ENCODE assay signal across 10 cellular contexts in the genomic region with DNA sequence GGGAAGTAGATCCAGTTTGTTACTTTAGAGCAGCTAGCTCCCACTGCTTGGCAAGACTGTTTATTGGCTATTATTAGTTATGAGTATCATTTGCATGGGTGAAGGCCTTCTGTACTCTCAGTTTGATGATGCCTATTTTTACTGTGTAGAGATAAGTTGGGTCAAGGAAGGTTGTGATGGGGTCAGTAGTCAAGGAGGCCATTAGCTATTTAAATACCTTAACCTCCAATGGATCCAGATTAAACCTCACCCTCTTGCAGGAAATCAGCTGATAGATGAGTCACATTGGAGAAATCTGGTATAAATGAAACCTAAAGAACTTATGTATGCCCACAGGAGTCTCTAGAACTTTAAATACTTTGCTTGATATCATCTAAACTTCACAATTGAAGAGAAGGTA. TPM values are rescaled to one million over a fixed set of nuclear protein-coding genes. Genes with fewer than 3 reads are reported as not detected.
DNase-seq lines count a peak whose midpoint lies in the region; ATAC-seq and TF ChIP-seq lines count a peak whose summit lies in the region.
"Had no signal": no experiment of that assay in that cellular context is flagged by ENCODE, and none has a peak within 500 bp of the region (broad histone marks: within the 10 kb centered on the region; RNA-seq: fewer than 3 reads in every experiment).

No MANE protein-coding gene starts in this region.

- H3K36me3 ChIP-seq in breast epithelium (no peaks in the 10 kb centered on the region), heart right ventricle (no peaks in the 10 kb centered on the region), upper lobe of left lung (no peaks in the 10 kb centered on the region), HAP-1 (replicated peaks) (no peaks in the 10 kb centered on the region; the same call in 1 of the 2 replicates)

- TF ChIP-seq POLR2A in breast epithelium (IDR thresholded peaks at IDR 0.05) = no peak
- no peak for TF ChIP-seq POLR2A in upper lobe of left lung (IDR thresholded peaks at IDR 0.05)

- H3K27ac Mint-ChIP-seq in MCF 10A (ENCODE audit: low read depth, unreplicated experiment) = peak overlapping the region; percentile 99
- H3K27ac Mint-ChIP-seq in activated naive CD8-positive, alpha-beta T cell treated with anti-CD3 and anti-CD28 coated beads, Interleukin-2, amount 10 ng/mL, durations not matched to agents 7 days and 5 days = peak overlapping the region; percentile 99

- H3K27me3 ChIP-seq in breast epithelium (no peaks in the 10 kb centered on the region), heart right ventricle (no peaks in the 10 kb centered on the region), upper lobe of left lung (no peaks in the 10 kb centered on the region), HAP-1 (ENCODE audit: low read depth) (peaks cover 3% of the 10 kb centered on the region; the same call in 1 of the 2 replicates)

- intact Hi-C loops in MCF 10A (cut with micrococcal nuclease) (no loop called here), breast epithelium (cut with DNase I; ENCODE audit: low total_unique reads) (no loop called here), heart right ventricle (cut with DNase I) (loop anchor here in 2 of 10 donors (5.0 to 10.0 kb wide), 2 partner anchors 61 to 129 kb away; no protein-coding TSS in a partner anchor)

- peaks cover 0 to 5% of the 10 kb centered on the region in 2 donors for H3K4me1 ChIP-seq in breast epithelium
- H3K4me1 ChIP-seq in heart right ventricle = peaks cover 21 to 72% (median 50%) of the 10 kb centered on the region in 9 donors
- H3K4me1 ChIP-seq in upper lobe of left lung = peaks cover 23 to 34% (median 31%) of the 10 kb centered on the region in 4 donors
- no peaks in the 10 kb centered on the region for H3K4me1 ChIP-seq in HAP-1

- no peaks in the 10 kb centered on the region for H3K27me3 Mint-ChIP-seq in MCF 10A (ENCODE audit: insufficient read depth, unreplicated experiment)
- H3K27me3 Mint-ChIP-seq in activated naive CD8-positive, alpha-beta T cell treated with anti-CD3 and anti-CD28 coated beads, Interleukin-2, amount 10 ng/mL, durations not matched to agents 7 days and 5 days = no peaks in the 10 kb centered on the region

- H3K4me3 ChIP-seq in breast epithelium (no peak overlapping the region), heart right ventricle (no peak overlapping the region), upper lobe of left lung (no peak overlapping the region), HAP-1 (no peak overlapping the region)
- H3K4me3 ChIP-seq: K562 had no signal

- H3K4me1 Mint-ChIP-seq in MCF 10A (ENCODE audit: insufficient read depth, unreplicated experiment) = peaks cover 38% of the 10 kb centered on the region
- peaks cover 71% of the 10 kb centered on the region for H3K4me1 Mint-ChIP-seq in activated naive CD8-positive, alpha-beta T cell treated with anti-CD3 and anti-CD28 coated beads, Interleukin-2, amount 10 ng/mL, durations not matched to agents 7 days and 5 days

- TF ChIP-seq CTCF in MCF 10A (IDR thresholded peaks at IDR 0.05; ENCODE audit: unreplicated experiment) (no peak), breast epithelium (IDR thresholded peaks at IDR 0.05) (no peak), heart right ventricle (IDR thresholded peaks at IDR 0.05) (no peak), upper lobe of left lung (IDR thresholded peaks at IDR 0.05) (no peak)

- TF ChIP-seq EP300 in upper lobe of left lung (IDR thresholded peaks at IDR 0.05) = no peak

- H3K9me3 ChIP-seq in breast epithelium (no peaks in the 10 kb centered on the region), heart right ventricle (no peaks in the 10 kb centered on the region), upper lobe of left lung (no peaks in the 10 kb centered on the region), HAP-1 (no peaks in the 10 kb centered on the region)

- POLR2A ChIA-PET in MCF 10A (lab: Yijun Ruan, JAX) = interaction anchor here (1.3 to 2.7 kb wide), 3 partner anchors 15 to 45 kb away, joined by 3 to 12 read pairs (median 4); a partner anchor contains a TSS
- POLR2A ChIA-PET in activated naive CD8-positive, alpha-beta T cell treated with anti-CD3 and anti-CD28 coated beads, Interleukin-2, amount 10 ng/mL, durations not matched to agents 7 days and 5 days (lab: Charles Lee) = interaction anchor here (1.3 to 3.2 kb wide), 3 partner anchors 10 to 157 kb away, joined by 6 to 12 read pairs (median 6); a partner anchor contains a TSS

- in situ Hi-C loops in HAP-1 (cut with MboI; ENCODE audit: low sequenced_read_pairs) = no loop called here

- H3K4me3 Mint-ChIP-seq in MCF 10A (ENCODE audit: unreplicated experiment) = no peak overlapping the region
- H3K4me3 Mint-ChIP-seq in activated naive CD8-positive, alpha-beta T cell treated with anti-CD3 and anti-CD28 coated beads, Interleukin-2, amount 10 ng/mL, durations not matched to agents 7 days and 5 days = peak overlapping the region; percentile 5

- no TSS peak for BruUV-seq in MCF 10A (replicated peaks; lab: Mats Ljungman, UMichigan)

- ATAC-seq in activated naive CD8-positive, alpha-beta T cell treated with anti-CD3 and anti-CD28 coated beads, Interleukin-2, amount 10 ng/mL, durations not matched to agents 7 days and 5 days (ENCODE audit: low read depth) = no peak
- ATAC-seq in heart right ventricle (peak in 5 of 8 donors; percentile 31 to 65 (median 47)), upper lobe of left lung (ENCODE audit: low FRiP score in 2 of 2) (no peak)
- ATAC-seq: K562 had no signal

- CTCF ChIA-PET in MCF 10A (lab: Yijun Ruan, JAX) = interaction anchor here (0.6 to 7.2 kb wide), 5 partner anchors 10 to 131 kb away, joined by 3 to 48 read pairs (median 7); a partner anchor contains a TSS

- peaks cover 10% of the 10 kb centered on the region for H3K36me3 Mint-ChIP-seq in MCF 10A (ENCODE audit: insufficient read depth, unreplicated experiment)
- peaks cover 30% of the 10 kb centered on the region for H3K36me3 Mint-ChIP-seq in activated naive CD8-positive, alpha-beta T cell treated with anti-CD3 and anti-CD28 coated beads, Interleukin-2, amount 10 ng/mL, durations not matched to agents 7 days and 5 days

- peak; percentile 27 for DNase-seq in MCF 10A (ENCODE audit: unreplicated experiment)
- DNase-seq in breast epithelium (ENCODE audit: low spot score in 2 of 2) = no peak
- no peak for DNase-seq in activated naive CD8-positive, alpha-beta T cell treated with anti-CD3 and anti-CD28 coated beads, Interleukin-2, amount 10 ng/mL, durations not matched to agents 7 days and 5 days
- DNase-seq in heart right ventricle = no peak
- DNase-seq in upper lobe of left lung = no peak
- no peak for DNase-seq in NCI-H2196 (lab: John Stamatoyannopoulos, UW; ENCODE audit: unreplicated experiment)
- no peak for DNase-seq in SKM-1 treated with dmso at 0.1 percent for 144 hours (lab: John Stamatoyannopoulos, UW; ENCODE audit: unreplicated experiment)
- DNase-seq in HAP-1 (ENCODE audit: low spot score in 2 of 2) = no peak
- DNase-seq: activated CD4-positive, alpha-beta T cell treated with anti-CD3 and anti-CD28 coated beads, Interleukin-2, amount 50 U/mL, for 48 hours had no signal

- no peaks in the 10 kb centered on the region for H3K9me3 Mint-ChIP-seq in MCF 10A (ENCODE audit: unreplicated experiment)
- peaks cover 6% of the 10 kb centered on the region for H3K9me3 Mint-ChIP-seq in activated naive CD8-positive, alpha-beta T cell treated with anti-CD3 and anti-CD28 coated beads, Interleukin-2, amount 10 ng/mL, durations not matched to agents 7 days and 5 days

- H3K27ac ChIP-seq in breast epithelium (no peak overlapping the region), heart right ventricle (peak overlapping the region; percentile 26 to 87 (median 74)), upper lobe of left lung (peak overlapping the region in 3 of 4 donors; percentile 73 to 76 (median 75))

RNA-seq across cellular contexts. Expression of a gene that starts 45.0 kb away (rescaled TPM):
- total RNA-seq in MCF 10A (2022) = 103 and 393 TPM in 2 replicates
- 100 to 1,000 TPM; 106 to 623 (median 386) TPM for total RNA-seq in breast epithelium
- total RNA-seq in activated naive CD8-positive, alpha-beta T cell treated with anti-CD3 and anti-CD28 coated beads, Interleukin-2, amount 10 ng/mL, durations not matched to agents 7 days and 5 days = 1 to 10 TPM; 5.4 to 6.0 TPM
- 1,000 to 10,000 TPM in 1 of 10 donors, 100 to 1,000 TPM in 5, 10 to 100 TPM in 4; 46.8 to 1,109 (median 113) TPM for total RNA-seq in heart right ventricle
- polyA plus RNA-seq in heart right ventricle = 10 to 100 TPM; 12.9 to 93.2 TPM
- total RNA-seq in upper lobe of left lung = 100 to 1,000 TPM; 405 to 497 (median 457) TPM

Comparison
In these comparisons a context has a peak if more than half of its experiments do, and no peak if none do; other contexts are left out.
1. H3K27ac ChIP-seq: peak in heart right ventricle (10 of 10) and upper lobe of left lung (3 of 4); none in breast epithelium (0 of 2).
2. ATAC-seq: peak in heart right ventricle (5 of 8); none in activated naive CD8-positive, alpha-beta T cell treated with anti-CD3 and anti-CD28 coated beads, Interleukin-2, amount 10 ng/mL, durations not matched to agents 7 days and 5 days (single experiment) and upper lobe of left lung (0 of 2).
3. RNA of a gene that starts 45.0 kb away (total RNA-seq): 405 to 497 TPM in upper lobe of left lung, 103 to 393 TPM in MCF 10A, 106 to 623 TPM in breast epithelium and 46.8 to 1,109 TPM in heart right ventricle; 5.4 to 6.0 TPM in activated naive CD8-positive, alpha-beta T cell treated with anti-CD3 and anti-CD28 coated beads, Interleukin-2, amount 10 ng/mL, durations not matched to agents 7 days and 5 days; every median in the first group is over 4 times any median in the second.